In genomic region chrX:139213241-139213709, GRCh38 we compare ENCODE assay signal across 1 cellular context.
A peak's percentile ranks its signal among the peaks of the same experiment; 100 is the strongest.
TF ChIP-seq lines count a peak whose summit lies in the region.

No MANE protein-coding gene starts in this region.

TF ChIP-seq in K562, 482 proteins besides CTCF, POLR2A, EP300 and RAD21 (continued from another document and continues in another):
- TF ChIP-seq SAFB2 (IDR thresholded peaks at IDR 0.05; ENCODE audit: borderline replicate concordance, low read depth, low read length, severe bottlenecking) (no peak), AFF4 (CRISPR knock-in tag; IDR thresholded peaks at IDR 0.05) (no peak), MTA1 (IDR thresholded peaks at IDR 0.05; ENCODE audit: borderline replicate concordance) (peak; percentile 61; the same call in 1 of the 2 replicates), FOXP4 (CRISPR knock-in tag; IDR thresholded peaks at IDR 0.05; ENCODE audit: borderline replicate concordance) (no peak), ZSCAN29 (IDR thresholded peaks at IDR 0.05) (no peak), STAT6 (CRISPR knock-in tag; IDR thresholded peaks at IDR 0.05) (no peak), ZFP30 (CRISPR knock-in tag; IDR thresholded peaks at IDR 0.05; ENCODE audit: borderline replicate concordance) (no peak), ZNF436 (CRISPR knock-in tag; IDR thresholded peaks at IDR 0.05) (no peak), USF1 (CRISPR knock-in tag; IDR thresholded peaks at IDR 0.05) (no peak), ZBTB2 (IDR thresholded peaks at IDR 0.05) (peak; percentile 33; the same call in 1 of the 2 replicates), UBTF (IDR thresholded peaks at IDR 0.05; ENCODE audit: borderline replicate concordance in 1 of 2, low read depth in 2 of 2, low read length in 2 of 2) (no peak), RBM39 (optimal IDR thresholded peaks at IDR 0.05; ENCODE audit: low read depth, low read length) (no peak), JUND (IDR thresholded peaks at IDR 0.05; ENCODE audit: borderline replicate concordance, low read depth, low read length) (peak; percentile 84), JUND (tag; IDR thresholded peaks at IDR 0.05; ENCODE audit: borderline replicate concordance, low read depth, low read length) (peak; percentile 80; the same call in 2 of the 3 replicates), WHSC1 (IDR thresholded peaks at IDR 0.05; ENCODE audit: low read length) (no peak), LEF1 (IDR thresholded peaks at IDR 0.05) (peak; percentile 89), ETS1 (conservative IDR thresholded peaks at IDR 0.05; ENCODE audit: control insufficient read depth, low read depth, low read length) (no peak), TAL1 (IDR thresholded peaks at IDR 0.05) (peak; percentile 86), SIX5 (IDR thresholded peaks at IDR 0.05; ENCODE audit: borderline replicate concordance in 1 of 2, insufficient read depth in 1 of 2, low read depth in 1 of 2, low read length in 2 of 2) (no peak), PHB2 (IDR thresholded peaks at IDR 0.05; ENCODE audit: low read depth) (peak; percentile 67), HDAC1 (IDR thresholded peaks at IDR 0.05) (peak in 1 of 2 experiments; percentile 41; a peak in 1 of 4 replicates), PBX2 (CRISPR knock-in tag; IDR thresholded peaks at IDR 0.05; ENCODE audit: low read depth) (no peak), PBX2 (tag; conservative IDR thresholded peaks at IDR 0.05; ENCODE audit: low read depth) (no peak), TEAD2 (tag; IDR thresholded peaks at IDR 0.05) (peak; percentile 84; the same call in 1 of the 2 replicates), ZNF395 (CRISPR knock-in tag; IDR thresholded peaks at IDR 0.05) (peak; percentile 36; the same call in 1 of the 2 replicates), FUS (optimal IDR thresholded peaks at IDR 0.05; ENCODE audit: low read depth, low read length) (no peak), ELF2 (CRISPR knock-in tag; IDR thresholded peaks at IDR 0.05) (no peak), RBM22 (IDR thresholded peaks at IDR 0.05; ENCODE audit: low read depth, low read length, poor library complexity, severe bottlenecking) (no peak), NFIX (CRISPR knock-in tag; IDR thresholded peaks at IDR 0.05; ENCODE audit: low read depth) (no peak), SIN3B (IDR thresholded peaks at IDR 0.05; ENCODE audit: low read depth) (no peak), NUFIP1 (IDR thresholded peaks at IDR 0.05; ENCODE audit: partially characterized antibody) (no peak), RFX5 (IDR thresholded peaks at IDR 0.05; ENCODE audit: low read depth, low read length) (no peak; the same call in 1 of the 2 replicates), ZSCAN32 (CRISPR knock-in tag; IDR thresholded peaks at IDR 0.05) (no peak), CREB3L1 (IDR thresholded peaks at IDR 0.05; ENCODE audit: borderline replicate concordance, low read depth) (no peak), RUNX1 (IDR thresholded peaks at IDR 0.05; ENCODE audit: low read depth) (no peak), ZNF174 (CRISPR knock-in tag; IDR thresholded peaks at IDR 0.05) (no peak)
